In the genomic region with DNA sequence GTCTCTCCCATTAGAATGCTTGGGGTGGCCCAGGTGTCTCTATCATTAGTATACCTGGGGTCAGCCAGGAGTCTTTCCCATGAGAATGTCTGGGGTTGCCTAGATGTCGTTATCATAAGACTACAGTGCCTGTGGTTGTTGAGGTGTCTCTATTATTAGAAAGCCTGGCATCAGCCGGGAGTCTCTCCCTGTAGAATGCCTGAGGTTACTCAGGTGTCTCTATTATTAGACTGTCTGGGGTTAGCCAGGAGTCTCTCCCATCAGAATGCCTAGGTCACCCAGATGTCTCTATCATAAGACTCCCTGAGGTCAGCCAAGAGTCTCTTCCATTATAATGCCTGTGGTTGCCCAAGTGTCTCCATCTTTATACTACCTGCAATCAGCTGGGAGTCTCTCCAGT, we compare ENCODE assay signal across 29 cellular contexts.
"Had no signal": no experiment of that assay in that cellular context is flagged by ENCODE, and none has a peak within 500 bp of the region (broad histone marks: within the 10 kb centered on the region; RNA-seq: fewer than 3 reads in every experiment).

No MANE protein-coding gene starts in this region.

- H3K4me3 ChIP-seq: ascending aorta, cardiac muscle cell, MG63, SJCRH30, SK-N-MC had no signal

- H3K27me3 ChIP-seq: ascending aorta, cardiac muscle cell, MG63, SJCRH30 had no signal

- DNase-seq: activated CD4-positive, alpha-beta memory T cell treated with anti-CD3 and anti-CD28 coated beads for 36 hours; activated CD4-positive, alpha-beta T cell treated with anti-CD3 and anti-CD28 coated beads, Interleukin-2, amount 10 ng/mL, durations not matched to agents 7 days and 5 days; activated CD8-positive, alpha-beta memory T cell treated with anti-CD3 and anti-CD28 coated beads, Interleukin-2, amount 50 U/mL, for 4 hours; activated gamma-delta T cell; activated naive CD4-positive, alpha-beta T cell treated with Interleukin-2 at 50 U/mL for 16 hours; activated naive CD8-positive, alpha-beta T cell treated with anti-CD3 and anti-CD28 coated beads, Interleukin-2, amount 10 ng/mL, durations not matched to agents 7 days and 5 days; activated T-cell treated with anti-CD3 and anti-CD28 coated beads, Interleukin-2, amount 50 U/mL, for 72 hours; amygdala; Kasumi-1; KBM-7; MG63; MV-4-11; NCI-H1092 treated with DMSO at 0.1 percent for 48 hours; NCI-H1417; NCI-H146; NCI-H187; NCI-H2029 treated with DMSO at 0.1 percent for 48 hours; NCI-H2107; NCI-H2171; NCI-H510A; NCI-H526; NCI-H748 treated with DMSO at 0.1 percent for 48 hours; OCI-M1; SHP77; SJCRH30 had no signal

- H3K9me3 ChIP-seq: ascending aorta, SJCRH30 had no signal

- ATAC-seq: activated T-cell treated with anti-CD3 and anti-CD28 coated beads, Interleukin-2, amount 50 U/mL, for 72 hours had no signal

- H3K27ac ChIP-seq: ascending aorta, cardiac muscle cell, SJCRH30, SK-N-MC had no signal

- H3K36me3 ChIP-seq: ascending aorta, cardiac muscle cell, MG63, SJCRH30 had no signal

- FAIRE-seq: TTC549 had no signal

- H3K4me1 ChIP-seq: ascending aorta had no signal
